30 cellular contexts compared by ENCODE assay signal in genomic region chr3:89256882-89257281, GRCh38.
"Had no signal": no experiment of that assay in that cellular context is flagged by ENCODE, and none has a peak within 500 bp of the region (broad histone marks: within the 10 kb centered on the region; RNA-seq: fewer than 3 reads in every experiment).

No MANE protein-coding gene starts in this region.

- H3K36me3 ChIP-seq: brain microvascular endothelial cell had no signal

- H3K4me1 Mint-ChIP-seq: activated CD4-positive, alpha-beta memory T cell treated with anti-CD3 and anti-CD28 coated beads, Interleukin-2, amount 10 ng/mL, durations not matched to agents 7 days and 5 days; activated CD4-positive, alpha-beta T cell treated with anti-CD3 and anti-CD28 coated beads, Interleukin-2, amount 10 ng/mL, durations not matched to agents 7 days and 5 days; activated T-helper 17 cell treated with anti-CD3 and anti-CD28 coated beads, Interleukin-2, amount 50 U/mL, for 72 hours; central memory CD8-positive, alpha-beta T cell had no signal

- H3K9me3 Mint-ChIP-seq: activated T-helper 17 cell treated with anti-CD3 and anti-CD28 coated beads, Interleukin-2, amount 50 U/mL, for 72 hours; dendritic cell treated with granulocyte-macrophage colony-stimulating factor and Interleukin-4, amounts not matched to agents 40 ng/mL and 50 ng/mL, for 4 days; endodermal cell had no signal

- H3K27ac Mint-ChIP-seq: activated CD4-positive, alpha-beta memory T cell treated with anti-CD3 and anti-CD28 coated beads, Interleukin-2, amount 10 ng/mL, durations not matched to agents 7 days and 5 days; activated CD4-positive, alpha-beta T cell treated with anti-CD3 and anti-CD28 coated beads, Interleukin-2, amount 10 ng/mL, durations not matched to agents 7 days and 5 days; activated naive CD8-positive, alpha-beta T cell; activated T-cell treated with anti-CD3 and anti-CD28 coated beads, Interleukin-2, amount 50 U/mL, for 24 hours; activated T-cell treated with anti-CD3 and anti-CD28 coated beads, Interleukin-2, amount 50 U/mL, for 72 hours; activated T-helper 17 cell treated with anti-CD3 and anti-CD28 coated beads, Interleukin-2, amount 50 U/mL, for 72 hours; dendritic cell treated with granulocyte-macrophage colony-stimulating factor and Interleukin-4, amounts not matched to agents 40 ng/mL and 50 ng/mL, for 4 days; endodermal cell had no signal

- H3K27me3 ChIP-seq: brain microvascular endothelial cell, dorsolateral prefrontal cortex had no signal

- H3K36me3 Mint-ChIP-seq: activated naive CD8-positive, alpha-beta T cell had no signal

- H3K4me3 Mint-ChIP-seq: activated CD4-positive, alpha-beta memory T cell treated with anti-CD3 and anti-CD28 coated beads, Interleukin-2, amount 10 ng/mL, durations not matched to agents 7 days and 5 days; activated CD4-positive, alpha-beta T cell treated with anti-CD3 and anti-CD28 coated beads, Interleukin-2, amount 10 ng/mL, durations not matched to agents 7 days and 5 days; activated naive CD8-positive, alpha-beta T cell; activated T-cell treated with anti-CD3 and anti-CD28 coated beads, Interleukin-2, amount 50 U/mL, for 24 hours; activated T-cell treated with anti-CD3 and anti-CD28 coated beads, Interleukin-2, amount 50 U/mL, for 72 hours; activated T-helper 17 cell treated with anti-CD3 and anti-CD28 coated beads, Interleukin-2, amount 50 U/mL, for 72 hours; central memory CD8-positive, alpha-beta T cell; dendritic cell treated with granulocyte-macrophage colony-stimulating factor and Interleukin-4, amounts not matched to agents 40 ng/mL and 50 ng/mL, for 4 days; endodermal cell had no signal

- DNase-seq: activated CD4-positive, alpha-beta memory T cell treated with anti-CD3 and anti-CD28 coated beads, Interleukin-2, amount 10 ng/mL, durations not matched to agents 7 days and 5 days; activated CD4-positive, alpha-beta T cell treated with anti-CD3 and anti-CD28 coated beads for 1 hour; activated CD4-positive, alpha-beta T cell treated with anti-CD3 and anti-CD28 coated beads for 4 hours; activated CD4-positive, alpha-beta T cell treated with anti-CD3 and anti-CD28 coated beads, Interleukin-2, amount 10 ng/mL, durations not matched to agents 7 days and 5 days; activated CD4-positive, alpha-beta T cell treated with anti-CD3 and anti-CD28 coated beads, Interleukin-2, amount 50 U/mL, for 4 hours; activated CD8-positive, alpha-beta memory T cell treated with anti-CD3 and anti-CD28 coated beads, Interleukin-2, amount 50 U/mL, for 48 hours; activated effector memory CD4-positive, alpha-beta T cell treated with Interleukin-2 at 50 U/mL for 16 hours; activated gamma-delta T cell treated with Interleukin-2 at 50 U/mL for 16 hours; activated naive CD4-positive, alpha-beta T cell treated with anti-CD3 and anti-CD28 coated beads, Interleukin-2, amount 50 U/mL, for 16 hours; activated naive CD4-positive, alpha-beta T cell treated with Interleukin-2 at 50 U/mL for 16 hours; activated T-cell treated with anti-CD3 and anti-CD28 coated beads for 4 hours; activated T-cell treated with anti-CD3 and anti-CD28 coated beads, Interleukin-2, amount 50 U/mL, for 24 hours; activated T-cell treated with anti-CD3 and anti-CD28 coated beads, Interleukin-2, amount 50 U/mL, for 72 hours; amniotic stem cell; anterior cingulate cortex; brain microvascular endothelial cell; dorsolateral prefrontal cortex; effector memory CD4-positive, alpha-beta T cell; endodermal cell; foreskin fibroblast; head of caudate nucleus; T-helper 2 cell had no signal

- FAIRE-seq: astrocyte, bronchial epithelial cell, frontal cortex had no signal

- H3K27me3 Mint-ChIP-seq: activated CD4-positive, alpha-beta memory T cell treated with anti-CD3 and anti-CD28 coated beads, Interleukin-2, amount 10 ng/mL, durations not matched to agents 7 days and 5 days; activated CD4-positive, alpha-beta T cell treated with anti-CD3 and anti-CD28 coated beads, Interleukin-2, amount 10 ng/mL, durations not matched to agents 7 days and 5 days; activated naive CD8-positive, alpha-beta T cell; activated T-cell treated with anti-CD3 and anti-CD28 coated beads, Interleukin-2, amount 50 U/mL, for 24 hours; activated T-helper 17 cell treated with anti-CD3 and anti-CD28 coated beads, Interleukin-2, amount 50 U/mL, for 72 hours; central memory CD8-positive, alpha-beta T cell; dendritic cell treated with granulocyte-macrophage colony-stimulating factor and Interleukin-4, amounts not matched to agents 40 ng/mL and 50 ng/mL, for 4 days had no signal

- H3K4me3 ChIP-seq: coronary artery, dorsolateral prefrontal cortex had no signal

- H3K27ac ChIP-seq: brain microvascular endothelial cell, coronary artery, dorsolateral prefrontal cortex had no signal
